ENCODE assay signal across 18 cellular contexts in the genomic region with DNA sequence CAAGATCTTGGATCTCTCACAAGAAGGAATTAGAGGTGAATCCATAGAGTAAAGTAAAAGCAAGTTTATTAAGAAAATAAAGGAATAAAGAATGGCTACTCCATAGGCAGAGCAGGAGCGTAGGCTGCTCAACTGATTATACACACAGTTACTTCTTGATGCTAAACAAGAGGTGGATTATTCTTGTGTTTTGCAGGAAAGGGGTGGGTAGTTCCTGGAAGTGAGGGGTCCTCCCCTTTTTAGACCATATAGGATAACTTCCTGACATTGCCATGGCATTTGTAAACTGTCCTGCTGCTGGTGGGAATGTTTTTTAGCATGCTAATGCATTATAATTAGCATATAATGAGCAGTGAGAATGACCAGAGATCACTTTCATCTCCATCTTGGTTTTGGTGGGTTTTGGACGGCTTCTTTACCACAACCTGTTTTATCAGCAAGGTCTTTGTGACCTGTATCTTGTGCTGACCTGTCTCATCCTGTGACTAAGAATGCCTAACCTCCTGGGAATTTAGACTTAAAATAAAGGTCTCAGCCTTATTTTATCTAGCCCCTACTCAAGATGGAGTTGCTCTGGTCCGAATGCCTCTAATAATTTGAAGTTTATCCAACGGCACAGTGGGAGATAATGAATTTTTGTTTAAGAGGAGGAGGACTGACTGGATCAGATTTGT.
DNase-seq lines count a peak whose midpoint lies in the region; ATAC-seq and TF ChIP-seq lines count a peak whose summit lies in the region.
"Had no signal": no experiment of that assay in that cellular context is flagged by ENCODE, and none has a peak within 500 bp of the region (broad histone marks: within the 10 kb centered on the region; RNA-seq: fewer than 3 reads in every experiment).

No MANE protein-coding gene starts in this region.

- H3K36me3 Mint-ChIP-seq in GM23338 (ENCODE audit: low read depth) = peaks cover 7% of the 10 kb centered on the region; the same call in 1 of the 3 replicates

- WGBS in mesendoderm (ENCODE audit: extremely low coverage, insufficient coverage, low lambda C conversion rate) = no CpG with 5 or more reads among the region's 4 CpGs

- intact Hi-C loops in dorsolateral prefrontal cortex (cut with DNase I) (no loop called here), left colon (cut with DNase I, micrococcal nuclease) (no loop called here)

- H3K9me3 Mint-ChIP-seq in GM23338 = no peaks in the 10 kb centered on the region; the same call in 2 of the 3 replicates

- no peak overlapping the region for H4K5ac ChIP-seq in mesendoderm (ENCODE audit: low read length)

- no peaks in the 10 kb centered on the region for H3K79me1 ChIP-seq in mesendoderm (ENCODE audit: low read length)

- no peak for ATAC-seq in GM23338
- ATAC-seq in left colon = no peak

- H3K27me3 ChIP-seq in GM23338 (ENCODE audit: insufficient read depth) (no peaks in the 10 kb centered on the region), dorsolateral prefrontal cortex (no peaks in the 10 kb centered on the region), mesendoderm (ENCODE audit: insufficient read depth, low read length, poor library complexity) (no peaks in the 10 kb centered on the region)

- H3K36me3 ChIP-seq in GM23338 (ENCODE audit: insufficient read depth) = no peaks in the 10 kb centered on the region
- no peaks in the 10 kb centered on the region for H3K36me3 ChIP-seq in mesendoderm (ENCODE audit: control insufficient read depth, insufficient read depth, low read length)

- TF ChIP-seq CTCF in GM23338 (conservative IDR thresholded peaks at IDR 0.05; ENCODE audit: low read depth in 2 of 2) (no peak), dorsolateral prefrontal cortex (IDR thresholded peaks at IDR 0.05 in 54 of 56, conservative IDR thresholded peaks at IDR 0.05 in 2 of 56; ENCODE audit: low read depth in 1 of 56, partially characterized antibody in 56 of 56) (no peak)

- peak overlapping the region; percentile 24; the same call in 1 of the 2 replicates for H3K27ac Mint-ChIP-seq in GM23338
- H3K27ac Mint-ChIP-seq: B cell; CD4-positive, CD25-positive, alpha-beta regulatory T cell had no signal

- no peak overlapping the region for H3K4me3 ChIP-seq in GM23338
- H3K4me3 ChIP-seq in dorsolateral prefrontal cortex = no peak overlapping the region
- no peak overlapping the region for H3K4me3 ChIP-seq in mesendoderm (ENCODE audit: low read length)

- H3K4me2 ChIP-seq in GM23338 (no peak overlapping the region), mesendoderm (ENCODE audit: low read length) (no peak overlapping the region)

- H2AFZ ChIP-seq in GM23338 = no peak overlapping the region

- H3K18ac ChIP-seq in mesendoderm (ENCODE audit: low read length) = no peak overlapping the region

- no peak overlapping the region for H2BK15ac ChIP-seq in mesendoderm (replicated peaks; ENCODE audit: low read depth)

- H3K4ac ChIP-seq in mesendoderm (ENCODE audit: low read depth, low read length) = no peak overlapping the region

- H3K27ac ChIP-seq in GM23338 (ENCODE audit: low read depth) (0 out of 2 replicates have a peak overlapping the region, but pooled peaks have one; percentile 16), dorsolateral prefrontal cortex (peak overlapping the region in 57 of 59 donors; percentile 1 to 95 (median 88)), mesendoderm (ENCODE audit: low read depth, low read length) (no peak overlapping the region)

- no peaks in the 10 kb centered on the region; the same call in 1 of the 2 replicates for H3F3A ChIP-seq in GM23338 (replicated peaks; ENCODE audit: low read depth)

- no peak overlapping the region for H2BK120ac ChIP-seq in mesendoderm (ENCODE audit: low read depth, low read length)

- H4K8ac ChIP-seq in mesendoderm (ENCODE audit: low read depth, low read length) = no peak overlapping the region

- no peak overlapping the region for H3K9ac ChIP-seq in mesendoderm (ENCODE audit: low read length)

- in situ Hi-C loops in SK-MEL-5 (cut with HindIII; ENCODE audit: low pct_unique_long_range_greater_than_20kb, low sequenced_read_pairs) = no loop called here

- 0 out of 2 replicates have a peak, but pooled peaks cover 3% of the 10 kb centered on the region for H3K9me2 ChIP-seq in GM23338 (ENCODE audit: insufficient read depth)

- no peaks in the 10 kb centered on the region for H4K20me1 ChIP-seq in GM23338 (replicated peaks; ENCODE audit: insufficient read depth)

- no peak overlapping the region for H2AK5ac ChIP-seq in mesendoderm (ENCODE audit: low read length)

- DNase-seq in GM23338 (ENCODE audit: low spot score) = no peak
- DNase-seq in SK-MEL-5 (ENCODE audit: low read depth, low spot score) = peak; percentile 23
- no peak for DNase-seq in dorsolateral prefrontal cortex
- DNase-seq in mesendoderm = peak; percentile 60
- no peak for DNase-seq in COR-L47 (lab: John Stamatoyannopoulos, UW)
- DNase-seq in foreskin melanocyte = no peak
- no peak for DNase-seq in dedifferentiated amniotic fluid mesenchymal stem cell (ENCODE audit: extremely low spot score)
- DNase-seq in left colon = no peak
- DNase-seq: H7, IMR-90, Kasumi-1, NCI-H1105, NCI-H1694, NCI-H2107, NCI-H226, SIG-M5 had no signal

- H2BK5ac ChIP-seq in mesendoderm (ENCODE audit: low read length) = no peak overlapping the region

- no peak overlapping the region for H3K23ac ChIP-seq in mesendoderm (ENCODE audit: low read length)

- no peaks in the 10 kb centered on the region for H3K27me3 Mint-ChIP-seq in GM23338 (ENCODE audit: insufficient read depth, low read depth, poor library complexity)

- peaks cover 44% of the 10 kb centered on the region for H3K4me1 Mint-ChIP-seq in GM23338

- H3K79me2 ChIP-seq in GM23338 (replicated peaks; ENCODE audit: insufficient read depth) (0 out of 2 replicates have a peak, but pooled peaks cover 8% of the 10 kb centered on the region), mesendoderm (ENCODE audit: control insufficient read depth, insufficient read depth, low read length) (no peaks in the 10 kb centered on the region)

- H3K4me1 ChIP-seq in GM23338 (ENCODE audit: insufficient read depth) (peaks cover 38% of the 10 kb centered on the region), mesendoderm (ENCODE audit: control insufficient read depth, low read depth, low read length) (peaks cover 6% of the 10 kb centered on the region)

- no peak overlapping the region; the same call in 2 of the 3 replicates for H3K4me3 Mint-ChIP-seq in GM23338
- H3K4me3 Mint-ChIP-seq: B cell; CD4-positive, CD25-positive, alpha-beta regulatory T cell had no signal

- H3K56ac ChIP-seq in mesendoderm (ENCODE audit: low read length) = no peak overlapping the region

TF ChIP-seq in GM23338, 12 proteins besides CTCF, POLR2A, EP300 and RAD21 (continues in another document):
- no peak for TF ChIP-seq EZH2phosphoT487 (IDR thresholded peaks at IDR 0.05; ENCODE audit: unreplicated experiment)
- TF ChIP-seq, protein P1, sequence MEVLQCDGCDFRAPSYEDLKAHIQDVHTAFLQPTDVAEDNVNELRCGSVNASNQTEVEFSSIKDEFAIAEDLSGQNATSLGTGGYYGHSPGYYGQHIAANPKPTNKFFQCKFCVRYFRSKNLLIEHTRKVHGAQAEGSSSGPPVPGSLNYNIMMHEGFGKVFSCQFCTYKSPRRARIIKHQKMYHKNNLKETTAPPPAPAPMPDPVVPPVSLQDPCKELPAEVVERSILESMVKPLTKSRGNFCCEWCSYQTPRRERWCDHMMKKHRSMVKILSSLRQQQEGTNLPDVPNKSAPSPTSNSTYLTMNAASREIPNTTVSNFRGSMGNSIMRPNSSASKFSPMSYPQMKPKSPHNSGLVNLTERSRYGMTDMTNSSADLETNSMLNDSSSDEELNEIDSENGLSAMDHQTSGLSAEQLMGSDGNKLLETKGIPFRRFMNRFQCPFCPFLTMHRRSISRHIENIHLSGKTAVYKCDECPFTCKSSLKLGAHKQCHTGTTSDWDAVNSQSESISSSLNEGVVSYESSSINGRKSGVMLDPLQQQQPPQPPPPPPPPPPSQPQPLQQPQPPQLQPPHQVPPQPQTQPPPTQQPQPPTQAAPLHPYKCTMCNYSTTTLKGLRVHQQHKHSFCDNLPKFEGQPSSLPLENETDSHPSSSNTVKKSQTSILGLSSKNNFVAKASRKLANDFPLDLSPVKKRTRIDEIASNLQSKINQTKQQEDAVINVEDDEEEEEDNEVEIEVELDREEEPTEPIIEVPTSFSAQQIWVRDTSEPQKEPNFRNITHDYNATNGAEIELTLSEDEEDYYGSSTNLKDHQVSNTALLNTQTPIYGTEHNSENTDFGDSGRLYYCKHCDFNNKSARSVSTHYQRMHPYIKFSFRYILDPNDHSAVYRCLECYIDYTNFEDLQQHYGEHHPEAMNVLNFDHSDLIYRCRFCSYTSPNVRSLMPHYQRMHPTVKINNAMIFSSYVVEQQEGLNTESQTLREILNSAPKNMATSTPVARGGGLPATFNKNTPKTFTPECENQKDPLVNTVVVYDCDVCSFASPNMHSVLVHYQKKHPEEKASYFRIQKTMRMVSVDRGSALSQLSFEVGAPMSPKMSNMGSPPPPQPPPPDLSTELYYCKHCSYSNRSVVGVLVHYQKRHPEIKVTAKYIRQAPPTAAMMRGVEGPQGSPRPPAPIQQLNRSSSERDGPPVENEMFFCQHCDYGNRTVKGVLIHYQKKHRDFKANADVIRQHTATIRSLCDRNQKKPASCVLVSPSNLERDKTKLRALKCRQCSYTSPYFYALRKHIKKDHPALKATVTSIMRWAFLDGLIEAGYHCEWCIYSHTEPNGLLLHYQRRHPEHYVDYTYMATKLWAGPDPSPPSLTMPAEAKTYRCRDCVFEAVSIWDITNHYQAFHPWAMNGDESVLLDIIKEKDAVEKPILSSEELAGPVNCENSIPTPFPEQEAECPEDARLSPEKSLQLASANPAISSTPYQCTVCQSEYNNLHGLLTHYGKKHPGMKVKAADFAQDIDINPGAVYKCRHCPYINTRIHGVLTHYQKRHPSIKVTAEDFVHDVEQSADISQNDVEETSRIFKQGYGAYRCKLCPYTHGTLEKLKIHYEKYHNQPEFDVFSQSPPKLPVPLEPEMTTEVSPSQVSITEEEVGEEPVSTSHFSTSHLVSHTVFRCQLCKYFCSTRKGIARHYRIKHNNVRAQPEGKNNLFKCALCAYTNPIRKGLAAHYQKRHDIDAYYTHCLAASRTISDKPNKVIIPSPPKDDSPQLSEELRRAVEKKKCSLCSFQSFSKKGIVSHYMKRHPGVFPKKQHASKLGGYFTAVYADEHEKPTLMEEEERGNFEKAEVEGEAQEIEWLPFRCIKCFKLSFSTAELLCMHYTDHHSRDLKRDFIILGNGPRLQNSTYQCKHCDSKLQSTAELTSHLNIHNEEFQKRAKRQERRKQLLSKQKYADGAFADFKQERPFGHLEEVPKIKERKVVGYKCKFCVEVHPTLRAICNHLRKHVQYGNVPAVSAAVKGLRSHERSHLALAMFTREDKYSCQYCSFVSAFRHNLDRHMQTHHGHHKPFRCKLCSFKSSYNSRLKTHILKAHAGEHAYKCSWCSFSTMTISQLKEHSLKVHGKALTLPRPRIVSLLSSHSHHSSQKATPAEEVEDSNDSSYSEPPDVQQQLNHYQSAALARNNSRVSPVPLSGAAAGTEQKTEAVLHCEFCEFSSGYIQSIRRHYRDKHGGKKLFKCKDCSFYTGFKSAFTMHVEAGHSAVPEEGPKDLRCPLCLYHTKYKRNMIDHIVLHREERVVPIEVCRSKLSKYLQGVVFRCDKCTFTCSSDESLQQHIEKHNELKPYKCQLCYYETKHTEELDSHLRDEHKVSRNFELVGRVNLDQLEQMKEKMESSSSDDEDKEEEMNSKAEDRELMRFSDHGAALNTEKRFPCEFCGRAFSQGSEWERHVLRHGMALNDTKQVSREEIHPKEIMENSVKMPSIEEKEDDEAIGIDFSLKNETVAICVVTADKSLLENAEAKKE (CRISPR knock-in tag; IDR thresholded peaks at IDR 0.05) = no peak

Comparison
In these comparisons a context has a peak if more than half of its experiments do, and no peak if none do; other contexts are left out.
1. DNase-seq: peak in SK-MEL-5 (single experiment) and mesendoderm (single experiment); none in GM23338 (single experiment), dorsolateral prefrontal cortex (0 of 10), COR-L47 (single experiment), foreskin melanocyte (single experiment), dedifferentiated amniotic fluid mesenchymal stem cell (single experiment) and left colon (0 of 2).